Comparison of ENCODE assay signal across 8 cellular contexts in the genomic region with DNA sequence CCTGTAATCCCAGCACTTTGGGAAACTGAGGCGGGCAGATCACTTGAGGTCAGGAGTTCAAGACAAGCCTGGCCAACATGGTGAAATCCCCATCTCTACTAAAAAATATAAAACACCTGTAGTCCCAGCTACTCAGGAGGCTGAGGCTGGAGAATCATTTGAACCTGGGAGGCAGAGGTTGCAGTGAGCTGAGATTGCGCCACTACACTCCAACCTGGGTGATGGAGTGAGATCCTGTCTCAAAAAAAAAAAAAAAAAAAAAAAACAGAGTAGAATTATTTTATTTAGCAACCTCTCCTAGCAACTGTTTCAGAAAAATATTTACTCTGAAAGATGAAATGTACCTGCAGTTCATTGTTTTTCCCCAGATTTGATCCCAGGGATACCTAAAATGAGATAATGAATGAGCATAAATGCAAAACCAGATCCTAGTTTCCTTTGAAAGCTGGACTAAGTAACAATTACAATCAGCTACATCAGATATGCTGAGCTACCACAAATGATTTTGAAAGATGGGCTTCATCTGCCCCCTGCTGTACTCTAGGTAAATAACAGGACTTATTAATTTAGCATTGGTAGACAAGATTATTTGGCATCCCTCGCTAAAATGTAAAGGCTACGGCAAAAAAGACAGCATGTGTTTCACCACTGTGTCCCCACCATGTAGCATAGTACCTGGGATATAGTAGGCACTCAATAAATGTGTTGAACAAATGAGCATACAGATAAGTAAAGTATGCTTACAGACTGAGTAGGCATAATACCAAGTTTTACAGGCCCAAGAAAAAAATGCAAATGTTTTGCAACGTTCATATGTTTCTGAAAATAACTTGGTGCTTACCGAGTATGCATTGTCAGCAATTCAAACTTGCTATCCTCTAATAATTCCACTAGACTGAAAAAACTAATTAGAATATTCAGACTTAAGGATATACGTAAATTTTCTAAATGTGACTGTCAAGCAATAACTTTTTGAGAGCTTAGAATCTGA.
DNase-seq lines count a peak whose midpoint lies in the region; ATAC-seq and TF ChIP-seq lines count a peak whose summit lies in the region.

No MANE protein-coding gene starts in this region.

- DNase-seq in activated gamma-delta T cell treated with Interleukin-2 at 50 U/mL for 16 hours (peak; percentile 16), activated gamma-delta T cell (lab: John Stamatoyannopoulos, UW) (no peak), Kasumi-1 (lab: John Stamatoyannopoulos, UW) (peak; percentile 78 to 82), OCI-M1 (lab: John Stamatoyannopoulos, UW) (peak; percentile 89), breast epithelium (ENCODE audit: low spot score in 2 of 2) (no peak), kidney glomerular epithelial cell (lab: John Stamatoyannopoulos, UW) (peak; percentile 75), thyroid gland (peak; percentile 13 to 29)

- TF ChIP-seq POLR2A in breast epithelium (IDR thresholded peaks at IDR 0.05) (no peak), thyroid gland (IDR thresholded peaks at IDR 0.05) (no peak)

- intact Hi-C loops in breast epithelium (cut with DNase I; ENCODE audit: low total_unique reads): no loop called here
- intact Hi-C loops in thyroid gland (cut with DNase I): loop anchor here (5.0 to 10.0 kb wide), 2 partner anchors 292 to 380 kb away; no protein-coding TSS in a partner anchor

- H3K36me3 ChIP-seq in breast epithelium: no peaks in the 10 kb centered on the region
- H3K36me3 ChIP-seq in thyroid gland: no peaks in the 10 kb centered on the region

- no peak for ATAC-seq in GM18861 (IDR thresholded peaks at IDR 0.05; ENCODE audit: unreplicated experiment)

- H3K27ac ChIP-seq in breast epithelium (no peak overlapping the region), thyroid gland (no peak overlapping the region)

- H3K4me1 ChIP-seq in breast epithelium (no peaks in the 10 kb centered on the region), thyroid gland (peaks cover 0 to 3% of the 10 kb centered on the region in 2 donors)

- H3K9me3 ChIP-seq in breast epithelium (no peaks in the 10 kb centered on the region), thyroid gland (no peaks in the 10 kb centered on the region)

- no peak overlapping the region for H3K4me3 ChIP-seq in breast epithelium
- H3K4me3 ChIP-seq in thyroid gland (replicated peaks in 1 of 3): no peak overlapping the region

- TF ChIP-seq CTCF in breast epithelium (IDR thresholded peaks at IDR 0.05): peak; percentile 70 to 86 (median 85)
- peak in 5 of 6 experiments; percentile 24 to 90 (median 75) for TF ChIP-seq CTCF in thyroid gland (IDR thresholded peaks at IDR 0.05)

- no peaks in the 10 kb centered on the region for H3K27me3 ChIP-seq in breast epithelium
- H3K27me3 ChIP-seq in thyroid gland: no peaks in the 10 kb centered on the region

- WGBS in thyroid gland, 2 donors: 58 to 60% methylated on average over 7 of the region's 7 CpGs

Comparison
In these comparisons a context has a peak if more than half of its experiments do, and no peak if none do; other contexts are left out.
1. DNase-seq: peak in activated gamma-delta T cell treated with Interleukin-2 at 50 U/mL for 16 hours (single experiment), Kasumi-1 (2 of 2), OCI-M1 (single experiment), kidney glomerular epithelial cell (single experiment) and thyroid gland (2 of 2); none in activated gamma-delta T cell (single experiment) and breast epithelium (0 of 2).